ENCODE assay signal across 8 cellular contexts in the genomic region with DNA sequence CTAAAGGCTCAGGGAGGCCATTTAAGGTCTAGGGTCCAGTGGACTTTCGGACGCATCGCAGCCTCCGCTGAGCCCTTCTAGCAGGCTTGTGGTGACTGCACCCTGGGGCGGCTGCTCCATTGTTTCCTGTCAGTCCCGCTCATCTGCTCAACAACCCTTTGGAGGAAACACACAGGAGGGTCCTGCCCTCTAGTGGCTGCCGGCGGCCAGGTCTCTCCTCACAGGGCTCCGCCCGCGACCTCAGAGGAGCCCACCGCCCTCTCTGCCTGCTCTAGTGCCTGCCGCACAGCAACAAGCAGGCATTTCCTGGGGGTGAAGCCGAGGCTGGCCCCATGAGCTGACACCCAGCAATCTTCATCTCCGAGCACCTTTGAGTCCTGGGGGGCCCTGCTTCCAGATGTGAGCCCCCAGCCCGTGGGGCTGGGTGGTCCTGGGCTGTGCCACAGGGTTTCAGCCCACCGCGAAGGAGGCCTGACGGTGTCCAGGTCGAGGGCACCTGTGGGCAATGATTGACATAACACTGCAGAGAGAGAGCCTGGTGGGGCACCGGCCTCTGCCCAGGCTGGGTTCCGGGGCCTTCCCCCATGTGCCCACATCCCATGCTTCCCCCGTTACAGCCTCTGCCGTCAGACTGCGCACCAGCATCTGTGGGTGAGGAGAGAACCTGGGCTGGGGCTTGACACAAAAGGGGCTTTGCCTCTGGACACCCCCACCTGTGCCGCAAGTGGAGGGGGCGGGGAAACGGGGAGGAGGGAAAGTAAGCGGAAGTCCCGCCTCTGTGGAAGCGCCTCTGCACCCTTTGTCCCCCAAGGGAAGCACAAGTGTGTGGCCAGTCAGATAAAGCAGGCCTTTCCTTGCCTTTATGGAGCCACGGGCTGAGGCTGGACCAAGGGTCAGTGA. TPM values are rescaled to one million over a fixed set of nuclear protein-coding genes. Genes with fewer than 3 reads are reported as not detected.
DNase-seq lines count a peak whose midpoint lies in the region; ATAC-seq and TF ChIP-seq lines count a peak whose summit lies in the region.

No MANE protein-coding gene starts in this region.

- H3K9me3 Mint-ChIP-seq in activated B cell treated with CpG ODN at 0.5 μM for 24 hours: no peaks in the 10 kb centered on the region

- H3K27me3 ChIP-seq in ACC112 (ENCODE audit: insufficient read depth, low read length) (no peaks in the 10 kb centered on the region), kidney epithelial cell (ENCODE audit: control insufficient read depth, insufficient read depth, low read length) (peaks cover 2% of the 10 kb centered on the region)

- H2AFZ ChIP-seq in ACC112 (ENCODE audit: low read length, unreplicated experiment): peak overlapping the region; percentile 90

- ATAC-seq in GM18511 (IDR thresholded peaks at IDR 0.05; ENCODE audit: unreplicated experiment): peak; percentile 94
- peak; percentile 77 for ATAC-seq in HG03039 (IDR thresholded peaks at IDR 0.05; ENCODE audit: unreplicated experiment)
- ATAC-seq in activated B cell treated with CpG ODN at 0.5 μM for 24 hours (ENCODE audit: low read depth): peak; percentile 94

- H3K27me3 Mint-ChIP-seq in activated B cell treated with CpG ODN at 0.5 μM for 24 hours: no peaks in the 10 kb centered on the region

- intact Hi-C loops in activated B cell treated with CpG ODN at 0.5 μM for 24 hours (cut with micrococcal nuclease): loop anchor here (1.0 kb wide), 7 partner anchors 27 to 331 kb away; a partner anchor contains a TSS

- TF ChIP-seq CTCF in activated B cell treated with CpG ODN at 0.5 μM for 24 hours (IDR thresholded peaks at IDR 0.05) (peak; percentile 39), kidney epithelial cell (IDR thresholded peaks at IDR 0.05; ENCODE audit: insufficient read depth, low read length, poor library complexity, severe bottlenecking) (peak; percentile 97)

- H3K36me3 ChIP-seq in ACC112 (ENCODE audit: insufficient read depth, low read length) (no peaks in the 10 kb centered on the region), kidney epithelial cell (ENCODE audit: control insufficient read depth, insufficient read depth, low read length) (no peaks in the 10 kb centered on the region)

- H3K4me3 ChIP-seq in ACC112 (ENCODE audit: low read depth, low read length) (peak overlapping the region; percentile 76), kidney epithelial cell (ENCODE audit: low read depth, low read length) (peak overlapping the region; percentile 25)

- H3K4me1 ChIP-seq in ACC112 (ENCODE audit: control insufficient read depth, insufficient read depth, low read length, unreplicated experiment): no peaks in the 10 kb centered on the region

- H3K27ac Mint-ChIP-seq in activated B cell treated with CpG ODN at 0.5 μM for 24 hours: peak overlapping the region; percentile 89

- H3K79me2 ChIP-seq in ACC112 (ENCODE audit: control insufficient read depth, insufficient read depth, low read length, unreplicated experiment): no peaks in the 10 kb centered on the region

- DNase-seq in NCI-H2171 (lab: John Stamatoyannopoulos, UW): peak; percentile 37
- DNase-seq in activated B cell treated with CpG ODN at 0.5 μM for 24 hours: peak; percentile 76
- DNase-seq in central memory CD4-positive, alpha-beta T cell: peak; percentile 85
- DNase-seq in kidney epithelial cell (ENCODE audit: low read depth): peak; percentile 28
- peak; percentile 82 to 88 for DNase-seq in stimulated activated CD4-positive, alpha-beta T cell treated with anti-CD3 and anti-CD28 coated beads, Interleukin-15, amount 100 ng/mL, for 48 hours (ENCODE audit: low read depth in 2 of 2)

- POLR2A ChIA-PET in activated B cell treated with CpG ODN at 0.5 μM for 24 hours (lab: Charles Lee): interaction anchor here (1.0 to 1.6 kb wide), 2 partner anchors 87 to 302 kb away, joined by 3 read pairs; a partner anchor contains a TSS

- H3K27ac ChIP-seq in ACC112 (ENCODE audit: low read depth, low read length): no peak overlapping the region

- H3K4me3 Mint-ChIP-seq in activated B cell treated with CpG ODN at 0.5 μM for 24 hours: peak overlapping the region; percentile 92

- no peaks in the 10 kb centered on the region for H3K36me3 Mint-ChIP-seq in activated B cell treated with CpG ODN at 0.5 μM for 24 hours (ENCODE audit: low read depth)

- H3K4me1 Mint-ChIP-seq in activated B cell treated with CpG ODN at 0.5 μM for 24 hours: peaks cover 13% of the 10 kb centered on the region

- CTCF ChIA-PET in activated B cell treated with CpG ODN at 0.5 μM for 24 hours (lab: Charles Lee): interaction anchor here (0.8 to 1.3 kb wide), 2 partner anchors 222 to 229 kb away, joined by 3 to 5 read pairs; no protein-coding TSS in a partner anchor

RNA-seq across cellular contexts. Expression of a gene that starts 27.0 kb away (rescaled TPM):
- 24.6 and 31.6 TPM in 2 replicates for total RNA-seq in activated B cell treated with CpG ODN at 0.5 μM for 24 hours
- 6.1 and 15.6 TPM in 2 replicates for total RNA-seq in kidney epithelial cell

RNA-seq across cellular contexts. Expression of a gene that starts 57.3 kb away (rescaled TPM):
- total RNA-seq in activated B cell treated with CpG ODN at 0.5 μM for 24 hours (23.6 TPM in 2 replicates), kidney epithelial cell (18.6 and 20.3 TPM in 2 replicates)

Comparison
In these comparisons a context has a peak if more than half of its experiments do, and no peak if none do; other contexts are left out.
1. DNase-seq: peak in every context shown above with its lines; median percentile 85 in central memory CD4-positive, alpha-beta T cell; 85 in stimulated activated CD4-positive, alpha-beta T cell treated with anti-CD3 and anti-CD28 coated beads, Interleukin-15, amount 100 ng/mL, for 48 hours; 76 in activated B cell treated with CpG ODN at 0.5 μM for 24 hours; 37 in NCI-H2171; 28 in kidney epithelial cell.